In the genomic region with DNA sequence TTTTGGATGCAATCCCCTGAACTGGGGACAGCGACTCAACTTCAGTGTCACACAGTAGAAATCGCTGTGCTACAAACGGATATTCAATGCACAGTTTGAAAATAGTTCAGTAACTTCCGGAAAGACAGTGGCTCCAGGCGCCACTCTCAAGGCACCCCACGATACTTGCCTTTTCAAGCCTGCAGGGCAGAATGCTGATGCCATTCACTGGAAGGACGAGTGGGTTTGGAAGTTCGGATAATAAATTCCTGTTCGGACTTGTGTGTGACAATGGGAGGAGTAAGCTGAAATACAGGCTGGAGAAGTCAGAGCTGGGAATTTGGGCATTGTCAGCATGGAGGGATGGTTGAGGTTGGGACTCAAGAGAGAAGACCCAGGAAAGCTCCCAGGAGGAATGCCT, we compare ENCODE assay signal across 35 cellular contexts.
"Had no signal": no experiment of that assay in that cellular context is flagged by ENCODE, and none has a peak within 500 bp of the region (broad histone marks: within the 10 kb centered on the region; RNA-seq: fewer than 3 reads in every experiment).

No MANE protein-coding gene starts in this region.

- DNase-seq: activated CD4-positive, alpha-beta memory T cell treated with anti-CD3 and anti-CD28 coated beads for 36 hours; activated CD4-positive, alpha-beta T cell treated with anti-CD3 and anti-CD28 coated beads for 4 hours; activated CD4-positive, alpha-beta T cell treated with anti-CD3 and anti-CD28 coated beads, Interleukin-2, amount 50 U/mL, for 1 hour; activated CD8-positive, alpha-beta memory T cell treated with anti-CD3 and anti-CD28 coated beads, Interleukin-2, amount 10 ng/mL, durations not matched to agents 7 days and 5 days; activated CD8-positive, alpha-beta memory T cell treated with anti-CD3 and anti-CD28 coated beads, Interleukin-2, amount 50 U/mL, for 48 hours; activated effector memory CD4-positive, alpha-beta T cell treated with Interleukin-2 at 50 U/mL for 16 hours; activated naive CD4-positive, alpha-beta T cell treated with anti-CD3 and anti-CD28 coated beads, Interleukin-2, amount 10 ng/mL, durations not matched to agents 7 days and 5 days; activated naive CD8-positive, alpha-beta T cell treated with anti-CD3 and anti-CD28 coated beads, Interleukin-2, amount 50 U/mL, for 24 hours; activated T-cell treated with anti-CD3 and anti-CD28 coated beads, Interleukin-2, amount 50 U/mL, for 48 hours; anterior cingulate cortex; caudate nucleus; Kasumi-1; KG1; MM.1S; NCI-H1092; NCI-H1417; NCI-H146; NCI-H187; NCI-H2029 treated with DMSO at 0.1 percent for 48 hours; NCI-H2107; NCI-H2171; NCI-H510A; NCI-H526; NCI-H748 treated with DMSO at 0.1 percent for 48 hours; NK-92 treated with Interleukin-12 subunit alpha and Interleukin-12 subunit beta, amount 100 ng/mL, for 24 hours; PC-9; Right ventricle myocardium superior; SK-N-SH had no signal

- H3K4me1 Mint-ChIP-seq: activated naive CD4-positive, alpha-beta T cell treated with anti-CD3 and anti-CD28 coated beads, Interleukin-2, amount 10 ng/mL, durations not matched to agents 7 days and 5 days; activated naive CD8-positive, alpha-beta T cell treated with anti-CD3 and anti-CD28 coated beads, Interleukin-2, amount 50 U/mL, for 24 hours; WTC11 had no signal

- H3K9me3 ChIP-seq: SJSA1, SK-N-SH had no signal

- H3K4me1 ChIP-seq: SJSA1 had no signal

- H3K36me3 Mint-ChIP-seq: activated CD4-positive, alpha-beta memory T cell treated with anti-CD3 and anti-CD28 coated beads for 36 hours; activated CD8-positive, alpha-beta memory T cell treated with anti-CD3 and anti-CD28 coated beads, Interleukin-2, amount 10 ng/mL, durations not matched to agents 7 days and 5 days; activated naive CD4-positive, alpha-beta T cell treated with anti-CD3 and anti-CD28 coated beads, Interleukin-2, amount 10 ng/mL, durations not matched to agents 7 days and 5 days; activated naive CD8-positive, alpha-beta T cell; brain; WTC11 had no signal

- H2AFZ ChIP-seq: PC-9 had no signal

- H3K27me3 ChIP-seq: SJSA1 had no signal

- H3K9ac ChIP-seq: SK-N-SH had no signal

- H3K36me3 ChIP-seq: SJSA1 had no signal

- H3K9me3 Mint-ChIP-seq: activated CD4-positive, alpha-beta memory T cell treated with anti-CD3 and anti-CD28 coated beads for 36 hours; activated naive CD4-positive, alpha-beta T cell treated with anti-CD3 and anti-CD28 coated beads, Interleukin-2, amount 10 ng/mL, durations not matched to agents 7 days and 5 days; activated naive CD8-positive, alpha-beta T cell treated with anti-CD3 and anti-CD28 coated beads, Interleukin-2, amount 50 U/mL, for 24 hours; T-helper 1 cell treated with Interleukin-12 subunit alpha and Interleukin-12 subunit beta and Interleukin-4 antibody, amounts not matched to agents 30 μg/mL and 1 μg/mL, for 36 hours; T-helper 2 cell treated with Interferon-gamma antibody and Interleukin-4, amounts not matched to agents 5 μg/mL and 100 μg/mL, for 36 hours; WTC11 had no signal

- H3K4me3 ChIP-seq: PC-9, SJSA1 had no signal

- H3K27ac ChIP-seq: PC-9, SJSA1 had no signal

- H3K27ac Mint-ChIP-seq: activated CD4-positive, alpha-beta memory T cell treated with anti-CD3 and anti-CD28 coated beads for 36 hours; activated CD8-positive, alpha-beta memory T cell treated with anti-CD3 and anti-CD28 coated beads, Interleukin-2, amount 10 ng/mL, durations not matched to agents 7 days and 5 days; activated naive CD4-positive, alpha-beta T cell treated with anti-CD3 and anti-CD28 coated beads, Interleukin-2, amount 10 ng/mL, durations not matched to agents 7 days and 5 days; activated naive CD8-positive, alpha-beta T cell; activated naive CD8-positive, alpha-beta T cell treated with anti-CD3 and anti-CD28 coated beads, Interleukin-2, amount 50 U/mL, for 24 hours; brain; T-helper 1 cell treated with Interleukin-12 subunit alpha and Interleukin-12 subunit beta and Interleukin-4 antibody, amounts not matched to agents 30 μg/mL and 1 μg/mL, for 36 hours; T-helper 2 cell treated with Interferon-gamma antibody and Interleukin-4, amounts not matched to agents 5 μg/mL and 100 μg/mL, for 36 hours; WTC11 had no signal

- H3K4me3 Mint-ChIP-seq: activated CD4-positive, alpha-beta memory T cell treated with anti-CD3 and anti-CD28 coated beads for 36 hours; activated CD8-positive, alpha-beta memory T cell treated with anti-CD3 and anti-CD28 coated beads, Interleukin-2, amount 10 ng/mL, durations not matched to agents 7 days and 5 days; activated naive CD4-positive, alpha-beta T cell treated with anti-CD3 and anti-CD28 coated beads, Interleukin-2, amount 10 ng/mL, durations not matched to agents 7 days and 5 days; activated naive CD8-positive, alpha-beta T cell; activated naive CD8-positive, alpha-beta T cell treated with anti-CD3 and anti-CD28 coated beads, Interleukin-2, amount 50 U/mL, for 24 hours; brain; T-helper 1 cell treated with Interleukin-12 subunit alpha and Interleukin-12 subunit beta and Interleukin-4 antibody, amounts not matched to agents 30 μg/mL and 1 μg/mL, for 36 hours; T-helper 2 cell treated with Interferon-gamma antibody and Interleukin-4, amounts not matched to agents 5 μg/mL and 100 μg/mL, for 36 hours; WTC11 had no signal

- ATAC-seq: activated CD4-positive, CD25-positive, alpha-beta regulatory T cell treated with anti-CD3 and anti-CD28 coated beads, Interleukin-2, amount 50 U/mL, for 24 hours; activated CD8-positive, alpha-beta memory T cell treated with anti-CD3 and anti-CD28 coated beads, Interleukin-2, amount 10 ng/mL, durations not matched to agents 7 days and 5 days; activated naive CD8-positive, alpha-beta T cell treated with anti-CD3 and anti-CD28 coated beads, Interleukin-2, amount 50 U/mL, for 24 hours; WTC11 had no signal

- H3K4me2 ChIP-seq: PC-9, SK-N-SH had no signal
